In the genomic region with DNA sequence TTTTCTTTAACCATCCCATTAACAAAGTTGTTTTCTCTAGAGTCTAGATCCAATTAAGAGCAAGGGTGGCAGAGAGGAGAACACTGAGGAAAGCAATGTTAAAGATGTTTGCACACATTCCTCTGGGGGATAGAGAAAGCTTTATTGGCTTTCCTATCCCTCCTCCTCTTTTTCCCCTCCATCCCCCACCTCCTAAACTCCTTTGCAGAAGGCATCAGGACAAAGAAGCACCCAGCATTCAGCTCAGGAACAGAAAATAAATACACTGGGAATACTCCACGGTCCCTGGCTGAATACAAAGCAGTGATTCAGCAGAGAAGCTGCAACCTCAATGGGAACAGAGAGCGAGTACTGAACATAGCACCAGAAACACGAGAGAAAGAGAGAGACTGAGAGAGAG, we compare ENCODE assay signal across 13 cellular contexts. TPM values are rescaled to one million over a fixed set of nuclear protein-coding genes. Genes with fewer than 3 reads are reported as not detected.
DNase-seq lines count a peak whose midpoint lies in the region; ATAC-seq and TF ChIP-seq lines count a peak whose summit lies in the region.
"Had no signal": no experiment of that assay in that cellular context is flagged by ENCODE, and none has a peak within 500 bp of the region (broad histone marks: within the 10 kb centered on the region; RNA-seq: fewer than 3 reads in every experiment).

No MANE protein-coding gene starts in this region.

- CTCF ChIA-PET in activated CD8-positive, alpha-beta memory T cell treated with anti-CD3 and anti-CD28 coated beads, Interleukin-2, amount 10 ng/mL, durations not matched to agents 7 days and 5 days (lab: Charles Lee) = no interaction called here

- no peaks in the 10 kb centered on the region for H3K27me3 Mint-ChIP-seq in activated CD8-positive, alpha-beta memory T cell treated with anti-CD3 and anti-CD28 coated beads, Interleukin-2, amount 10 ng/mL, durations not matched to agents 7 days and 5 days
- H3K27me3 Mint-ChIP-seq: activated naive CD4-positive, alpha-beta T cell treated with anti-CD3 and anti-CD28 coated beads, Interleukin-2, amount 10 ng/mL, durations not matched to agents 7 days and 5 days; T-cell had no signal

- peak; percentile 12 for DNase-seq in H4 (ENCODE audit: low spot score)
- DNase-seq in NCI-H82 (lab: John Stamatoyannopoulos, UW) = peak; percentile 97
- DNase-seq in head of caudate nucleus = peak in 30 of 42 donors; percentile 6 to 80 (median 52)
- no peak for DNase-seq in prostate gland (ENCODE audit: low spot score)
- no peak for DNase-seq in KG1 (lab: John Stamatoyannopoulos, UW)
- DNase-seq in activated CD8-positive, alpha-beta memory T cell treated with anti-CD3 and anti-CD28 coated beads, Interleukin-2, amount 10 ng/mL, durations not matched to agents 7 days and 5 days = no peak
- DNase-seq in Kasumi-1 (lab: John Stamatoyannopoulos, UW) = no peak
- DNase-seq: activated CD4-positive, alpha-beta T cell treated with anti-CD3 and anti-CD28 coated beads, Interleukin-2, amount 50 U/mL, for 4 hours; activated naive CD4-positive, alpha-beta T cell treated with anti-CD3 and anti-CD28 coated beads, Interleukin-2, amount 10 ng/mL, durations not matched to agents 7 days and 5 days; effector CD4-positive, alpha-beta T cell; stimulated activated CD4-positive, alpha-beta T cell treated with anti-CD3 and anti-CD28 coated beads, Interleukin-2, amount 100 ng/mL, for 48 hours; T-cell; testis had no signal

- no peak overlapping the region for H3K4me3 Mint-ChIP-seq in activated CD8-positive, alpha-beta memory T cell treated with anti-CD3 and anti-CD28 coated beads, Interleukin-2, amount 10 ng/mL, durations not matched to agents 7 days and 5 days
- H3K4me3 Mint-ChIP-seq: activated naive CD4-positive, alpha-beta T cell treated with anti-CD3 and anti-CD28 coated beads, Interleukin-2, amount 10 ng/mL, durations not matched to agents 7 days and 5 days; T-cell had no signal

- peaks cover 4% of the 10 kb centered on the region for H3K9me3 Mint-ChIP-seq in activated CD8-positive, alpha-beta memory T cell treated with anti-CD3 and anti-CD28 coated beads, Interleukin-2, amount 10 ng/mL, durations not matched to agents 7 days and 5 days (ENCODE audit: low read depth)

- H3K36me3 Mint-ChIP-seq in activated CD8-positive, alpha-beta memory T cell treated with anti-CD3 and anti-CD28 coated beads, Interleukin-2, amount 10 ng/mL, durations not matched to agents 7 days and 5 days = no peaks in the 10 kb centered on the region
- H3K36me3 Mint-ChIP-seq: activated naive CD4-positive, alpha-beta T cell treated with anti-CD3 and anti-CD28 coated beads, Interleukin-2, amount 10 ng/mL, durations not matched to agents 7 days and 5 days; T-cell had no signal

- peak overlapping the region; percentile 33 to 57 for H3K27ac ChIP-seq in prostate gland
- H3K27ac ChIP-seq: testis had no signal

- no peaks in the 10 kb centered on the region for H3K4me1 ChIP-seq in prostate gland (replicated peaks)

- WGBS in prostate gland = 4% methylated on average over 3 of the region's 3 CpGs

- intact Hi-C loops in head of caudate nucleus (cut with DNase I) (no loop called here), prostate gland (cut with DNase I) (no loop called here)

- no peaks in the 10 kb centered on the region for H3K9me3 ChIP-seq in prostate gland
- H3K9me3 ChIP-seq: testis had no signal

- no peak overlapping the region for H3K4me3 ChIP-seq in prostate gland
- H3K4me3 ChIP-seq: testis had no signal

- TF ChIP-seq CTCF in prostate gland (IDR thresholded peaks at IDR 0.05) = no peak

- no peak for ATAC-seq in activated CD8-positive, alpha-beta memory T cell treated with anti-CD3 and anti-CD28 coated beads, Interleukin-2, amount 10 ng/mL, durations not matched to agents 7 days and 5 days
- ATAC-seq: T-cell had no signal

- no peaks in the 10 kb centered on the region for H3K27me3 ChIP-seq in prostate gland (replicated peaks; ENCODE audit: insufficient read depth)
- H3K27me3 ChIP-seq: testis had no signal

- no peak for TF ChIP-seq POLR2A in prostate gland (IDR thresholded peaks at IDR 0.05)

- no peaks in the 10 kb centered on the region for H3K4me1 Mint-ChIP-seq in activated CD8-positive, alpha-beta memory T cell treated with anti-CD3 and anti-CD28 coated beads, Interleukin-2, amount 10 ng/mL, durations not matched to agents 7 days and 5 days
- H3K4me1 Mint-ChIP-seq: activated naive CD4-positive, alpha-beta T cell treated with anti-CD3 and anti-CD28 coated beads, Interleukin-2, amount 10 ng/mL, durations not matched to agents 7 days and 5 days; T-cell had no signal

- H3K27ac Mint-ChIP-seq in activated CD8-positive, alpha-beta memory T cell treated with anti-CD3 and anti-CD28 coated beads, Interleukin-2, amount 10 ng/mL, durations not matched to agents 7 days and 5 days = no peak overlapping the region
- H3K27ac Mint-ChIP-seq: activated naive CD4-positive, alpha-beta T cell treated with anti-CD3 and anti-CD28 coated beads, Interleukin-2, amount 10 ng/mL, durations not matched to agents 7 days and 5 days; T-cell had no signal

- H3K36me3 ChIP-seq in prostate gland = no peaks in the 10 kb centered on the region

RNA-seq across cellular contexts. Expression of gene LSAMP, which starts 21.9 kb away (rescaled TPM):
- 4.7 and 5.9 TPM in 2 replicates for total RNA-seq in H4 (2014; rRNA removed; shearing (Covaris generic))
- 10 to 100 TPM; 15.4 to 38.0 TPM for total RNA-seq in prostate gland
- total RNA-seq in activated CD8-positive, alpha-beta memory T cell treated with anti-CD3 and anti-CD28 coated beads, Interleukin-2, amount 10 ng/mL, durations not matched to agents 7 days and 5 days = not detected

Comparison
In these comparisons a context has a peak if more than half of its experiments do, and no peak if none do; other contexts are left out.
1. DNase-seq: peak in H4 (single experiment), NCI-H82 (single experiment) and head of caudate nucleus (30 of 42); none in prostate gland (single experiment), KG1 (single experiment), activated CD8-positive, alpha-beta memory T cell treated with anti-CD3 and anti-CD28 coated beads, Interleukin-2, amount 10 ng/mL, durations not matched to agents 7 days and 5 days (single experiment) and Kasumi-1 (0 of 2).